ENCODE assay signal across 35 cellular contexts in the genomic region with DNA sequence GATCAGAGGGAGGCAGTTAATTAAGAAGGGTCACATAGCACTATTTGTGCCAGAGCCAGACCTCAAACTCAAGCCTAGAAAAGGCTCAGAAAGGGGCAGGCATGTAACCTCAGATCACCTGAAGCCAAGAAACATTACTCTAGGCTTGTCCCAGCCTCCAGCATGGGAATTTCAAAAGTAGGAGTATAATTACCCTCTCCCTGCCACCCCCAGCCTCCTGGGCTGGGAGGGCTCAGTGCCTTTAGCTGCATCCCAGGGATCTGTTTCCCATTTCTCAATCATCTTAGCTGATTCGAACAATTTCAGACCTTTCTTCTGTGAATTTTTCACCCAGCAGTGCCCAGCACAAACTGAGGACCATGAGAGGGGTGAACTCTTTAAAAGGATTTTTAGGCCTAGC. TPM values are rescaled to one million over a fixed set of nuclear protein-coding genes. Genes with fewer than 3 reads are reported as not detected.
"Had no signal": no experiment of that assay in that cellular context is flagged by ENCODE, and none has a peak within 500 bp of the region (broad histone marks: within the 10 kb centered on the region; RNA-seq: fewer than 3 reads in every experiment).

No MANE protein-coding gene starts in this region.

- H3K4me3 Mint-ChIP-seq: activated B cell treated with CpG ODN at 0.5 μM for 24 hours; activated CD4-positive, alpha-beta memory T cell treated with anti-CD3 and anti-CD28 coated beads, Interleukin-2, amount 10 ng/mL, durations not matched to agents 7 days and 5 days; activated naive CD4-positive, alpha-beta T cell treated with anti-CD3 and anti-CD28 coated beads for 36 hours; activated T-cell treated with anti-CD3 and anti-CD28 coated beads, Interleukin-2, amount 50 U/mL, for 4 hours; activated T-helper 1 cell treated with anti-CD3 and anti-CD28 coated beads, Interleukin-12 subunit alpha, Interleukin-12 subunit beta, Interleukin-2, Interleukin-4 antibody, amounts not matched to agents 30 ng/mL and 10 ng/mL and 1 ng/mL, durations not matched to agents 14 hours and 24 hours and 36 hours had no signal

- H3K27me3 Mint-ChIP-seq: activated CD4-positive, alpha-beta memory T cell treated with anti-CD3 and anti-CD28 coated beads, Interleukin-2, amount 10 ng/mL, durations not matched to agents 7 days and 5 days had no signal

- H3K4me1 Mint-ChIP-seq: activated B cell treated with CpG ODN at 0.5 μM for 24 hours had no signal

- H3K9ac ChIP-seq: KMS-11 had no signal

- H3K27ac ChIP-seq: brain microvascular endothelial cell, KMS-11, VCaP had no signal

- DNase-seq: activated B cell treated with CpG ODN at 0.5 μM for 24 hours; activated CD4-positive, alpha-beta memory T cell treated with anti-CD3 and anti-CD28 coated beads, Interleukin-2, amount 10 ng/mL, durations not matched to agents 7 days and 5 days; activated CD4-positive, alpha-beta T cell treated with anti-CD3 and anti-CD28 coated beads for 4 hours; activated CD4-positive, alpha-beta T cell treated with anti-CD3 and anti-CD28 coated beads, Interleukin-2, amount 50 U/mL, for 1 hour; activated CD4-positive, CD25-positive, alpha-beta regulatory T cell treated with anti-CD3 and anti-CD28 coated beads, Interleukin-2, amount 50 U/mL, for 72 hours; activated gamma-delta T cell treated with Interleukin-2 at 50 U/mL for 16 hours; activated naive CD4-positive, alpha-beta T cell treated with anti-CD3 and anti-CD28 coated beads for 36 hours; activated T-cell treated with anti-CD3 and anti-CD28 coated beads, Interleukin-2, amount 50 U/mL, for 4 hours; anterior cingulate cortex; brain microvascular endothelial cell; MM.1S; MV-4-11; NCI-H1092; NCI-H1436 treated with DMSO at 0.1 percent for 48 hours; NCI-H1694 treated with DMSO at 0.1 percent for 48 hours; NCI-H2029; NCI-H510A; NCI-H526; NCI-H748 treated with DMSO at 0.1 percent for 48 hours; NK-92 treated with Interleukin-12 subunit alpha and Interleukin-12 subunit beta, amount 100 ng/mL, for 24 hours; PC-3; Peyer's patch; RPMI8226; SIG-M5; SW 1271; T-helper 1 cell; T-helper 2 cell; T-helper 9 cell had no signal

- H3K27ac Mint-ChIP-seq: activated B cell treated with CpG ODN at 0.5 μM for 24 hours; activated CD4-positive, alpha-beta memory T cell treated with anti-CD3 and anti-CD28 coated beads, Interleukin-2, amount 10 ng/mL, durations not matched to agents 7 days and 5 days; activated naive CD4-positive, alpha-beta T cell treated with anti-CD3 and anti-CD28 coated beads for 36 hours; activated naive CD4-positive, alpha-beta T cell treated with anti-CD3 and anti-CD28 coated beads, Interleukin-2, amount 50 U/mL, for 72 hours; activated T-helper 1 cell treated with anti-CD3 and anti-CD28 coated beads, Interleukin-12 subunit alpha, Interleukin-12 subunit beta, Interleukin-2, Interleukin-4 antibody, amounts not matched to agents 30 ng/mL and 10 ng/mL and 1 ng/mL, durations not matched to agents 14 hours and 24 hours and 36 hours had no signal

- ATAC-seq: activated naive CD4-positive, alpha-beta T cell treated with anti-CD3 and anti-CD28 coated beads, Interleukin-2, amount 50 U/mL, for 72 hours; activated T-cell treated with anti-CD3 and anti-CD28 coated beads, Interleukin-2, amount 50 U/mL, for 4 hours; PC-3 had no signal

- H3K4me3 ChIP-seq: Peyer's patch had no signal

- H3K9me3 Mint-ChIP-seq: activated B cell treated with CpG ODN at 0.5 μM for 24 hours; activated CD4-positive, alpha-beta memory T cell treated with anti-CD3 and anti-CD28 coated beads, Interleukin-2, amount 10 ng/mL, durations not matched to agents 7 days and 5 days; activated naive CD4-positive, alpha-beta T cell treated with anti-CD3 and anti-CD28 coated beads for 36 hours; activated naive CD4-positive, alpha-beta T cell treated with anti-CD3 and anti-CD28 coated beads, Interleukin-2, amount 50 U/mL, for 72 hours; activated T-cell treated with anti-CD3 and anti-CD28 coated beads, Interleukin-2, amount 50 U/mL, for 4 hours; activated T-helper 1 cell treated with anti-CD3 and anti-CD28 coated beads, Interleukin-12 subunit alpha, Interleukin-12 subunit beta, Interleukin-2, Interleukin-4 antibody, amounts not matched to agents 30 ng/mL and 10 ng/mL and 1 ng/mL, durations not matched to agents 14 hours and 24 hours and 36 hours had no signal

- H3K9me3 ChIP-seq: Peyer's patch had no signal

- H3K4me2 ChIP-seq: KMS-11 had no signal

- H3K27me3 ChIP-seq: brain microvascular endothelial cell, Peyer's patch had no signal

- H3K36me3 ChIP-seq: brain microvascular endothelial cell had no signal

RNA-seq across cellular contexts. Expression of a gene that starts 33.1 kb away (rescaled TPM):
- total RNA-seq: activated B cell treated with CpG ODN at 0.5 μM for 24 hours; activated CD8-positive, alpha-beta memory T cell treated with anti-CD3 and anti-CD28 coated beads for 36 hours; activated naive CD4-positive, alpha-beta T cell treated with anti-CD3 and anti-CD28 coated beads for 36 hours; activated naive CD4-positive, alpha-beta T cell treated with anti-CD3 and anti-CD28 coated beads, Interleukin-2, amount 50 U/mL, for 72 hours; activated T-cell treated with anti-CD3 and anti-CD28 coated beads, Interleukin-2, amount 50 U/mL, for 4 hours; activated T-helper 1 cell treated with anti-CD3 and anti-CD28 coated beads, Interleukin-12 subunit alpha, Interleukin-12 subunit beta, Interleukin-2, Interleukin-4 antibody, amounts not matched to agents 30 ng/mL and 10 ng/mL and 1 ng/mL, durations not matched to agents 14 hours and 24 hours and 36 hours; LHCN-M2; SK-MEL-5 had no signal
